7 cellular contexts compared by ENCODE assay signal in genomic region chr7:101816499-101817030, GRCh38. TPM values are rescaled to one million over a fixed set of nuclear protein-coding genes. Genes with fewer than 3 reads are reported as not detected.
DNase-seq lines count a peak whose midpoint lies in the region; ATAC-seq and TF ChIP-seq lines count a peak whose summit lies in the region.

No MANE protein-coding gene starts in this region.

- no peaks in the 10 kb centered on the region for H3K36me3 Mint-ChIP-seq in stimulated activated naive CD8-positive, alpha-beta T cell treated with anti-CD3 and anti-CD28 coated beads, Interleukin-15, Interleukin-2, amounts not matched to agents 100 ng/mL and 50 ng/mL, for 24 hours (ENCODE audit: low read depth)

- H3K4me1 Mint-ChIP-seq in stimulated activated naive CD8-positive, alpha-beta T cell treated with anti-CD3 and anti-CD28 coated beads, Interleukin-15, Interleukin-2, amounts not matched to agents 100 ng/mL and 50 ng/mL, for 24 hours (ENCODE audit: low read depth) = peaks cover 26% of the 10 kb centered on the region

- no peaks in the 10 kb centered on the region for H3K27me3 ChIP-seq in RWPE2 (ENCODE audit: insufficient read depth, poor library complexity, severe bottlenecking)
- H3K27me3 ChIP-seq in colonic mucosa = no peaks in the 10 kb centered on the region
- no peaks in the 10 kb centered on the region for H3K27me3 ChIP-seq in liver (ENCODE audit: control insufficient read depth in 4 of 4, insufficient read depth in 4 of 4, low read length in 3 of 4)

- DNase-seq in GDM1 (lab: John Stamatoyannopoulos, UW) = peak; percentile 9
- no peak for DNase-seq in RWPE2 (ENCODE audit: low spot score)
- DNase-seq in colonic mucosa = peak; percentile 49

- peak overlapping the region; percentile 65 for H3K4me3 ChIP-seq in RWPE2 (ENCODE audit: severe bottlenecking)
- H3K4me3 ChIP-seq in colonic mucosa = peak overlapping the region; percentile 94
- peak overlapping the region; percentile 41 to 99 (median 64) for H3K4me3 ChIP-seq in liver (ENCODE audit: low read depth in 1 of 3, low read length in 3 of 3)

- H3K27me3 Mint-ChIP-seq in stimulated activated naive CD8-positive, alpha-beta T cell treated with anti-CD3 and anti-CD28 coated beads, Interleukin-15, Interleukin-2, amounts not matched to agents 100 ng/mL and 50 ng/mL, for 24 hours = peaks cover 9% of the 10 kb centered on the region

- under 1% methylated on average over 88 of the region's 90 CpGs for WGBS in liver

- H3K9me3 ChIP-seq in RWPE2 (ENCODE audit: severe bottlenecking) (no peaks in the 10 kb centered on the region), colonic mucosa (no peaks in the 10 kb centered on the region), liver (ENCODE audit: control insufficient read depth in 4 of 4, low read length in 3 of 4) (no peaks in the 10 kb centered on the region)

- 0 out of 2 replicates have a peak, but pooled peaks cover 4% of the 10 kb centered on the region for H3K36me3 ChIP-seq in RWPE2 (ENCODE audit: low read depth)
- H3K36me3 ChIP-seq in colonic mucosa = no peaks in the 10 kb centered on the region
- no peaks in the 10 kb centered on the region for H3K36me3 ChIP-seq in liver (ENCODE audit: control insufficient read depth in 4 of 4, insufficient read depth in 3 of 4, low read depth in 1 of 4, low read length in 3 of 4)

- no peak overlapping the region for H3K27ac Mint-ChIP-seq in stimulated activated naive CD8-positive, alpha-beta T cell treated with anti-CD3 and anti-CD28 coated beads, Interleukin-15, Interleukin-2, amounts not matched to agents 100 ng/mL and 50 ng/mL, for 24 hours

- peak overlapping the region; percentile 35 for H3K4me3 Mint-ChIP-seq in stimulated activated naive CD8-positive, alpha-beta T cell treated with anti-CD3 and anti-CD28 coated beads, Interleukin-15, Interleukin-2, amounts not matched to agents 100 ng/mL and 50 ng/mL, for 24 hours

- peak; percentile 15 for ATAC-seq in HG02678 (IDR thresholded peaks at IDR 0.05; ENCODE audit: unreplicated experiment)
- no peak for ATAC-seq in RWPE2 (ENCODE audit: low read depth)
- no peak for ATAC-seq in HG03378 (IDR thresholded peaks at IDR 0.05; ENCODE audit: unreplicated experiment)

- peak overlapping the region; percentile 51 to 79 for H3K9ac ChIP-seq in colonic mucosa (ENCODE audit: low read depth in 2 of 2, low read length in 2 of 2)
- H3K9ac ChIP-seq in liver (ENCODE audit: low read depth in 1 of 2, low read length in 2 of 2) = no peak overlapping the region

- H3K4me1 ChIP-seq in RWPE2 (ENCODE audit: insufficient read depth, poor library complexity, severe bottlenecking) = peaks cover 25% of the 10 kb centered on the region
- no peaks in the 10 kb centered on the region for H3K4me1 ChIP-seq in colonic mucosa
- H3K4me1 ChIP-seq in liver (ENCODE audit: control insufficient read depth in 4 of 4, insufficient read depth in 4 of 4, low read length in 3 of 4) = peaks cover 9 to 34% (median 23%) of the 10 kb centered on the region in 4 donors

- no peaks in the 10 kb centered on the region for H3K9me3 Mint-ChIP-seq in stimulated activated naive CD8-positive, alpha-beta T cell treated with anti-CD3 and anti-CD28 coated beads, Interleukin-15, Interleukin-2, amounts not matched to agents 100 ng/mL and 50 ng/mL, for 24 hours

- TF ChIP-seq RAD21 in liver (IDR thresholded peaks at IDR 0.05) = no peak

- TF ChIP-seq CTCF in RWPE2 (IDR thresholded peaks at IDR 0.05; ENCODE audit: poor library complexity, severe bottlenecking) (no peak), colonic mucosa (IDR thresholded peaks at IDR 0.05) (no peak), liver (IDR thresholded peaks at IDR 0.05; ENCODE audit: low read depth, low read length, missing input control) (no peak)

- H3K27ac ChIP-seq in RWPE2 (ENCODE audit: poor library complexity, severe bottlenecking) (peak overlapping the region; percentile 82), colonic mucosa (peak overlapping the region; percentile 15), liver (ENCODE audit: low read depth in 1 of 2, low read length in 2 of 2) (peak overlapping the region; percentile 25 to 82)

- intact Hi-C loops in colonic mucosa (cut with DNase I) = loop anchor here (5.0 to 10.0 kb wide), 2 partner anchors 212 to 421 kb away; no protein-coding TSS in a partner anchor

TF ChIP-seq in liver, 16 proteins besides CTCF, POLR2A, EP300 and RAD21:
- TF ChIP-seq YY1 (IDR thresholded peaks at IDR 0.05) (no peak), MAX (IDR thresholded peaks at IDR 0.05) (no peak), ATF3 (IDR thresholded peaks at IDR 0.05) (no peak), EGR1 (IDR thresholded peaks at IDR 0.05; ENCODE audit: low read depth in 2 of 2) (no peak), RXRA (IDR thresholded peaks at IDR 0.05) (no peak), FOXA2 (IDR thresholded peaks at IDR 0.05) (no peak), ZBTB33 (IDR thresholded peaks at IDR 0.05) (no peak), TAF1 (conservative IDR thresholded peaks at IDR 0.05) (no peak), SP1 (IDR thresholded peaks at IDR 0.05) (no peak), GABPA (IDR thresholded peaks at IDR 0.05 in 1 of 2, conservative IDR thresholded peaks at IDR 0.05 in 1 of 2) (no peak), HNF4G (IDR thresholded peaks at IDR 0.05) (no peak), REST (IDR thresholded peaks at IDR 0.05) (no peak), JUND (IDR thresholded peaks at IDR 0.05) (no peak), HNF4A (conservative IDR thresholded peaks at IDR 0.05) (no peak), FOXA1 (IDR thresholded peaks at IDR 0.05) (no peak), NR2F2 (IDR thresholded peaks at IDR 0.05) (no peak)

RNA-seq across cellular contexts. Expression of gene CUX1, which starts 0.9 kb away (rescaled TPM):
- total RNA-seq in colonic mucosa (10 to 100 TPM; 68.5 to 97.5 TPM), liver (10 to 100 TPM; 18.6 to 40.6 TPM)
- polyA plus RNA-seq in liver = 10 to 100 TPM; 19.8 to 23.0 TPM

Comparison
In these comparisons a context has a peak if more than half of its experiments do, and no peak if none do; other contexts are left out.
1. H3K27ac ChIP-seq: peak in every context shown above with its lines; median percentile 82 in RWPE2; 54 in liver; 15 in colonic mucosa.
2. H3K9ac ChIP-seq: peak in colonic mucosa (2 of 2); none in liver (0 of 2).
3. Peak in every context shown above with its lines, with median percentiles within 50 percentile points of each other: H3K4me3 ChIP-seq.